ENCODE assay signal across 11 cellular contexts in the genomic region with DNA sequence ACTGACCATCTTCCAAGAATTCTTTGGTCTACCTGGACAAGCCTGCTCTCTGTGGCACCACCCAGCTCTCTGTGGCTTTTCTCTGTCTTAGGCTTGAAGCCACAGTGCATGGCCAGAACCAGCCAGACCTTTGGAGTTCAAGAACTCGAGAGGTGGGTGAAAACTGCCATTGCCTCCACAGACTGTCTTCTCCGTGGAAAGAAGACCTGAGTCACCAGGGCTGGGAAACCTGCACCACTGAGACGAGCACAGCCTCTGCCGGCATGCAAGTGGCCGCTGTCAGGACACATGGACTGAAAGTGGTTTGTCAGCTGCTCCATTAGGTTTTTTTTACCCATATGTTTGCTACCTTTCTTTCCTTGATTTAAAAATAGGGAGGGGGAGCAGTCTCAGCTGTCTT.
DNase-seq lines count a peak whose midpoint lies in the region; TF ChIP-seq lines count a peak whose summit lies in the region.
"Had no signal": no experiment of that assay in that cellular context is flagged by ENCODE, and none has a peak within 500 bp of the region (broad histone marks: within the 10 kb centered on the region; RNA-seq: fewer than 3 reads in every experiment).

No MANE protein-coding gene starts in this region.

- H3K4me3 ChIP-seq in fibroblast of pulmonary artery (replicated peaks; ENCODE audit: low read depth, low read length) (peak overlapping the region; percentile 15), urinary bladder (ENCODE audit: low read depth, low read length) (no peak overlapping the region)
- H3K4me3 ChIP-seq: colonic mucosa had no signal

- WGBS in urinary bladder = 45% methylated on average over 5 of the region's 5 CpGs

- peaks cover 3% of the 10 kb centered on the region for H3K36me3 Mint-ChIP-seq in neural crest cell (ENCODE audit: low read depth)

- peaks cover 62% of the 10 kb centered on the region for H3K4me1 Mint-ChIP-seq in neural crest cell

- in situ Hi-C loops in ACHN (cut with HindIII; ENCODE audit: low pct_ligation_motif_present, low pct_unique_long_range_greater_than_20kb, low sequenced_read_pairs) = no loop called here

- no peaks in the 10 kb centered on the region for H3K36me3 ChIP-seq in urinary bladder (ENCODE audit: insufficient read depth)
- H3K36me3 ChIP-seq: colonic mucosa had no signal

- H3K4me3 Mint-ChIP-seq in neural crest cell = no peak overlapping the region

- no peaks in the 10 kb centered on the region for H3K27me3 Mint-ChIP-seq in neural crest cell (ENCODE audit: low read depth)

- peak overlapping the region; percentile 1 for H3K27ac Mint-ChIP-seq in neural crest cell (ENCODE audit: unreplicated experiment)

- TF ChIP-seq CTCF in fibroblast of pulmonary artery (IDR thresholded peaks at IDR 0.05; ENCODE audit: low read length, missing control alignments) = no peak
- TF ChIP-seq CTCF in neural crest cell (conservative IDR thresholded peaks at IDR 0.05) = no peak

- H3K4me1 ChIP-seq in urinary bladder (ENCODE audit: insufficient read depth) = no peaks in the 10 kb centered on the region
- H3K4me1 ChIP-seq: colonic mucosa had no signal

- H3K9me3 Mint-ChIP-seq in neural crest cell = no peaks in the 10 kb centered on the region

- peak; percentile 64 for DNase-seq in NCI-H1092 treated with DMSO at 0.1 percent for 48 hours (lab: John Stamatoyannopoulos, UW)
- no peak for DNase-seq in NCI-H1092 (lab: John Stamatoyannopoulos, UW)
- DNase-seq in fibroblast of pulmonary artery (ENCODE audit: low read depth) = no peak
- no peak for DNase-seq in neural crest cell (ENCODE audit: low read depth, low spot score)
- DNase-seq in NCI-H2171 treated with DMSO at 0.1 percent for 48 hours (lab: John Stamatoyannopoulos, UW) = no peak
- no peak for DNase-seq in ACHN
- no peak for DNase-seq in activated CD4-positive, alpha-beta T cell treated with anti-CD3 and anti-CD28 coated beads for 1 hour
- DNase-seq: activated CD8-positive, alpha-beta memory T cell treated with anti-CD3 and anti-CD28 coated beads, Interleukin-2, amount 50 U/mL, for 48 hours; stimulated activated CD4-positive, alpha-beta T cell treated with anti-CD3 and anti-CD28 coated beads, Interleukin-15, amount 100 ng/mL, for 24 hours had no signal

- peak overlapping the region; percentile 82 for H3K27ac ChIP-seq in urinary bladder (ENCODE audit: low read depth)
- H3K27ac ChIP-seq: colonic mucosa had no signal
